1 cellular context compared by ENCODE assay signal in the genomic region with DNA sequence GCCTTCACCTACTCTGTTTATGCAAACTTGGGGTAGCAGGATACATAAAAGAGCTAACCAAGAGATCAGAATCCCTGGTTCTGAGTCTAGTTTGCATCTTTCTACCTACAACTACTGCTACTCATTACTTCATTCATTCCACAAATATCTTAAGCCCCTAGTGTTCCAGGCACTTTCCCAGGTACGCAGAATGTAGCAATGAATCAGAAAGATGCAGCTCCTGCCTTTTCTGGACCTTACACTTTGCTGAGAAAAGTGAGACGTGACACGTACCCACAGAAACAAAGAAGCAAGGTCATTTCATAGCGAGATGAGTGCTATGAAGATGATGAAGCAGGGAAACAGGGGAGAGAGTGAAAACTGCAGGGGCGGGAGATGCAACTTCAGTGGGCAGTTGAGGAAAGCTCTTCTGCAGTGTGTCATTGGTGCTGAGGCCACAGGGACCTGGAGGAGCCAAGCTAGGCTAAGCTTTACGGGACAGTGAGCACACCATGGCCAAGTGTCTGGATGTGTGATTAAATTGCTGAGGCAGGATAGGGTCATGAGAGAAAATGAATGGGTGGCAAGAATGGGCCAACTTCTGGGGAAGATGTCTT.
TF ChIP-seq lines count a peak whose summit lies in the region.

No MANE protein-coding gene starts in this region.

TF ChIP-seq in HCT116, 20 proteins besides CTCF, POLR2A, EP300 and RAD21 (continued from another document):
- TF ChIP-seq, protein P1, sequence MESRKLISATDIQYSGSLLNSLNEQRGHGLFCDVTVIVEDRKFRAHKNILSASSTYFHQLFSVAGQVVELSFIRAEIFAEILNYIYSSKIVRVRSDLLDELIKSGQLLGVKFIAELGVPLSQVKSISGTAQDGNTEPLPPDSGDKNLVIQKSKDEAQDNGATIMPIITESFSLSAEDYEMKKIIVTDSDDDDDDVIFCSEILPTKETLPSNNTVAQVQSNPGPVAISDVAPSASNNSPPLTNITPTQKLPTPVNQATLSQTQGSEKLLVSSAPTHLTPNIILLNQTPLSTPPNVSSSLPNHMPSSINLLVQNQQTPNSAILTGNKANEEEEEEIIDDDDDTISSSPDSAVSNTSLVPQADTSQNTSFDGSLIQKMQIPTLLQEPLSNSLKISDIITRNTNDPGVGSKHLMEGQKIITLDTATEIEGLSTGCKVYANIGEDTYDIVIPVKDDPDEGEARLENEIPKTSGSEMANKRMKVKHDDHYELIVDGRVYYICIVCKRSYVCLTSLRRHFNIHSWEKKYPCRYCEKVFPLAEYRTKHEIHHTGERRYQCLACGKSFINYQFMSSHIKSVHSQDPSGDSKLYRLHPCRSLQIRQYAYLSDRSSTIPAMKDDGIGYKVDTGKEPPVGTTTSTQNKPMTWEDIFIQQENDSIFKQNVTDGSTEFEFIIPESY (IDR thresholded peaks at IDR 0.05; ENCODE audit: extremely low read depth, insufficient replicate concordance, low read length) = no peak
- TF ChIP-seq ELF1 (IDR thresholded peaks at IDR 0.05; ENCODE audit: borderline replicate concordance, low read depth) = no peak
TF ChIP-seq in HCT116: peak in this region for 0.
